ENCODE assay signal across 1 cellular context in genomic region chr5:142327111-142327842, GRCh38.
TF ChIP-seq lines count a peak whose summit lies in the region.

No MANE protein-coding gene starts in this region.

TF ChIP-seq in H1, 55 proteins besides CTCF, POLR2A, EP300 and RAD21 (continued from another document):
- TF ChIP-seq CHD7 (IDR thresholded peaks at IDR 0.05; ENCODE audit: insufficient replicate concordance, low read length) (no peak), MAX (IDR thresholded peaks at IDR 0.05) (0 out of 2 replicates have a peak, but pooled peaks have one; percentile 16)
